Comparison of ENCODE assay signal across 26 cellular contexts in the genomic region with DNA sequence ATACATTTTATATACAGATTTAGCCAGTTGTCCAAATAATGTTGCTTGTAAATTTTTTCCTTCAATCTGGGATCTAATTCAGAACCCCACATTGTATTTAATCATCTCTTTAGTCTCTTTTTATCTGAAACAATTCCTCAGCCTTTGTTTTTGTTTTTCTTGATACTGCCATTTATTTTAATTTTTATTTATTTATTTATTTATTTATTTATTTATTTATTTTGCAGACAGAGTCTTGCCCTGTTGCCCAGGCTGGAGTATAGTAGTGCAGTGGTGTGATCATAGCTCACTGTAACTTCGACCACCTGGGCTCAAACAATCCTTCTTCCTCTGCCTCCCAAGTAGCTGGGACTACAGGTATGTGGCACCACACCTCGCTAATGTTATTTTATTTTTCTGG.
"Had no signal": no experiment of that assay in that cellular context is flagged by ENCODE, and none has a peak within 500 bp of the region (broad histone marks: within the 10 kb centered on the region; RNA-seq: fewer than 3 reads in every experiment).

No MANE protein-coding gene starts in this region.

- H3K4me1 ChIP-seq: colonic mucosa, esophagus muscularis mucosa, foreskin keratinocyte, gastrocnemius medialis, gastroesophageal sphincter, heart left ventricle, heart right ventricle had no signal

- H3K27me3 ChIP-seq: colonic mucosa, dorsolateral prefrontal cortex, esophagus muscularis mucosa, esophagus squamous epithelium, foreskin keratinocyte, gastrocnemius medialis, gastroesophageal sphincter, heart left ventricle had no signal

- FAIRE-seq: colon, endothelial cell of umbilical vein, frontal cortex had no signal

- DNase-seq: colonic mucosa; cortex of kidney; dermis blood vessel endothelial cell; dorsolateral prefrontal cortex; effector CD4-positive, alpha-beta T cell; effector CD8-positive, alpha-beta T cell; effector memory CD4-positive, alpha-beta T cell; effector memory CD8-positive, alpha-beta T cell; endodermal cell; erythroblast; esophagus squamous epithelium; foreskin keratinocyte; foreskin melanocyte; gastrocnemius medialis; glutamatergic neuron; head of caudate nucleus; heart left ventricle; heart right ventricle had no signal

- ATAC-seq: effector memory CD8-positive, alpha-beta T cell; esophagus mucosa; foreskin keratinocyte; gastrocnemius medialis; gastroesophageal sphincter; heart left ventricle; heart right ventricle had no signal

- H3K4me3 ChIP-seq: colonic mucosa, coronary artery, dorsolateral prefrontal cortex, esophagus muscularis mucosa, esophagus squamous epithelium, gastrocnemius medialis, gastroesophageal sphincter, heart left ventricle, heart right ventricle had no signal

- H3K27ac ChIP-seq: colonic mucosa, coronary artery, dorsolateral prefrontal cortex, epithelial cell of prostate, esophagus muscularis mucosa, esophagus squamous epithelium, foreskin keratinocyte, gastrocnemius medialis, gastroesophageal sphincter, heart left ventricle, heart right ventricle had no signal

- H3K36me3 ChIP-seq: colonic mucosa, esophagus muscularis mucosa, gastrocnemius medialis, gastroesophageal sphincter, heart left ventricle, heart right ventricle had no signal

- H3K9me3 ChIP-seq: colonic mucosa, esophagus muscularis mucosa, esophagus squamous epithelium, gastrocnemius medialis, gastroesophageal sphincter, heart left ventricle had no signal
